11 cellular contexts compared by ENCODE assay signal in the genomic region with DNA sequence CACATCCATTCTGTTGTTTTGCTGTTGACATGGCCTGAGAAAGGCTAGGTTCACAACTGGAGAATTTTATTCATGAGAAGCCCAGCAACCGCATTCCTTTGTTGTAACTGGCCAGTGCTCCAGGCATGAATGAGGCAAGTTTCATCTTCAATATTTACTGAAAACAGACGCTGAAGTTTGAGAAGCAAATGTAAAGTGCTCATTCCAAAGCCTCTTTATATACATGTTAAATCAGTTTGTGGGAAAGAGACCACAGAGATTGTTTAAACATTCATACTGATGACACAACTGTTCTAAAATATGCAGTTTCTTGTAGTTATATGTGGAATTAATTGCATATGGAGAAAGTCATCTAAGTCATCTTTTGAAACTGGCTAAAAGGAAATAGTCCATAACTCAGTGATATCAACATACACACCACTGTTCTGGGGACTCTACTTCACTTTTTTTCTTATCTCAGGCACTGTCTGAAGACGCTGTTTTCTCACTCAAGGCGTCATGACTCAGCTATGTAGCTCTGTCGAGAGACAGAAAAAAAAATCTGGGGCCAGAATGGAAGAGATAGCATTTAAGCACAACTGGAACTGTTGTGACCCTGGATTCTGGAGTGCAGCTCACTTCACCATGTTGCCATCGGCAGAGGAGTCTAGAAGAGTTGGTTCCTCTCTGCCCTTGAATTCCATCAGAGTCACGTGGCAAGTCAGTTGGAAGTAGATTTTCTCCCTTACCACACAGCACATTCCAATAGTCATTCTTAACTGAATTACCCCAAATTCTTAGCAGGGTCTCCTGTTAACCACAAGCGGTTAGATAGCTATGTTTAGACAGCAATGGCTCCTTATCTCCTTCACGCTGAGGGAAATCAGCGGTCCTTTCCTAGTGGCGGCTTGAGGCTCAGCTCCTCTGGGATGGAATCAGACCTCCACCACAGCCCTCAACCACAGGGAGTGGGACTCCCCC.
DNase-seq lines count a peak whose midpoint lies in the region; ATAC-seq lines count a peak whose summit lies in the region.
"Had no signal": no experiment of that assay in that cellular context is flagged by ENCODE, and none has a peak within 500 bp of the region (broad histone marks: within the 10 kb centered on the region; RNA-seq: fewer than 3 reads in every experiment).

No MANE protein-coding gene starts in this region.

- no peak overlapping the region for H3K18ac ChIP-seq in trophoblast cell (ENCODE audit: low read length)

- no peaks in the 10 kb centered on the region for H4K20me1 ChIP-seq in GM23248 (ENCODE audit: insufficient read depth)

- peak overlapping the region; percentile 63 for H4K91ac ChIP-seq in trophoblast cell (ENCODE audit: low read depth, low read length)

- peak overlapping the region; percentile 85 for H2BK120ac ChIP-seq in trophoblast cell (ENCODE audit: insufficient read depth, low read length, poor library complexity)

- H4K8ac ChIP-seq in trophoblast cell (ENCODE audit: low read depth, low read length), result no peak overlapping the region

- H3K23ac ChIP-seq in trophoblast cell (ENCODE audit: low read length), result no peak overlapping the region

- H2BK12ac ChIP-seq in trophoblast cell (ENCODE audit: low read length), result peak overlapping the region; percentile 72

- H3K4me1 ChIP-seq in GM23248 (ENCODE audit: insufficient read depth), result peaks cover 59% of the 10 kb centered on the region
- peaks cover 4 to 13% of the 10 kb centered on the region in 2 experiments for H3K4me1 ChIP-seq in trophoblast cell (ENCODE audit: control insufficient read depth in 1 of 2, insufficient read depth in 2 of 2, low read length in 2 of 2)
- H3K4me1 ChIP-seq: psoas muscle had no signal

- no peak overlapping the region for H2AK5ac ChIP-seq in trophoblast cell (ENCODE audit: low read length)

- H4K12ac ChIP-seq in trophoblast cell (ENCODE audit: low read depth, low read length), result no peak overlapping the region

- in situ Hi-C loops in GM23248 (cut with MboI), result no loop called here

- H3K9me2 ChIP-seq in GM23248 (ENCODE audit: insufficient read depth), result peaks cover 3% of the 10 kb centered on the region; the same call in 1 of the 2 replicates

- H3K27ac ChIP-seq in GM23248 (peak overlapping the region; percentile 94), SK-N-MC (peak overlapping the region; percentile 98), trophoblast cell (ENCODE audit: low read depth, low read length) (peak overlapping the region; percentile 95)
- H3K27ac ChIP-seq: psoas muscle, WERI-Rb-1 had no signal

- H2AFZ ChIP-seq in GM23248, result peak overlapping the region; percentile 50
- no peak overlapping the region for H2AFZ ChIP-seq in trophoblast cell (ENCODE audit: insufficient read depth, low read length, poor library complexity)

- ATAC-seq in GM18498 (IDR thresholded peaks at IDR 0.05; ENCODE audit: unreplicated experiment), result no peak
- ATAC-seq: psoas muscle had no signal

- no peak overlapping the region for H3K14ac ChIP-seq in trophoblast cell (ENCODE audit: low read length)

- peaks cover 25% of the 10 kb centered on the region for H3K79me1 ChIP-seq in trophoblast cell (ENCODE audit: low read length)

- H3K9ac ChIP-seq in GM23248 (peak overlapping the region; percentile 67), SK-N-MC (ENCODE audit: insufficient read length) (peak overlapping the region; percentile 65), trophoblast cell (ENCODE audit: low read length) (no peak overlapping the region)

- H3K79me2 ChIP-seq in GM23248 (ENCODE audit: insufficient read depth), result no peaks in the 10 kb centered on the region
- no peaks in the 10 kb centered on the region for H3K79me2 ChIP-seq in trophoblast cell (ENCODE audit: control insufficient read depth, insufficient read depth, low read length, poor library complexity)

- DNase-seq in GM23248 (peak; percentile 94), SK-N-MC (ENCODE audit: low read depth, low spot score) (peak; percentile 75), fibroblast of peridontal ligament (ENCODE audit: extremely low read depth) (peak; percentile 99), trophoblast cell (peak; percentile 48 to 66), GM19238 (ENCODE audit: insufficient read length, low spot score) (no peak), COLO829 (ENCODE audit: low spot score) (no peak)
- no peak for DNase-seq in stimulated activated CD4-positive, alpha-beta T cell treated with anti-CD3 and anti-CD28 coated beads, Interleukin-2, amount 100 ng/mL, for 24 hours
- DNase-seq: NCI-H748 treated with DMSO at 0.1 percent for 48 hours, psoas muscle, WERI-Rb-1 had no signal

- H3K4me2 ChIP-seq in GM23248 (ENCODE audit: unreplicated experiment) (peak overlapping the region; percentile 84), trophoblast cell (ENCODE audit: low read length) (peak overlapping the region; percentile 41)

- H3K27me3 ChIP-seq in GM23248 (replicated peaks; ENCODE audit: insufficient read depth) (no peaks in the 10 kb centered on the region), trophoblast cell (ENCODE audit: insufficient read depth, low read length) (no peaks in the 10 kb centered on the region)

- H2BK5ac ChIP-seq in trophoblast cell (ENCODE audit: low read depth, low read length, poor library complexity), result peak overlapping the region; percentile 73

- WGBS in GM23248 (ENCODE audit: low coverage in 1 of 2, low lambda C conversion rate in 2 of 2, missing lambda C conversion rate in 2 of 2), 2 experiments, result 3 to 5% methylated on average over 11 of the region's 11 CpGs
- WGBS in trophoblast cell (ENCODE audit: extremely low coverage, insufficient coverage, insufficient read length), result no CpG with 5 or more reads among the region's 11 CpGs

- H3F3A ChIP-seq in GM23248 (ENCODE audit: insufficient read depth), result peaks cover 55% of the 10 kb centered on the region

- peak overlapping the region; percentile 64 for H3K4ac ChIP-seq in trophoblast cell (ENCODE audit: low read depth, low read length)

- H3K9me3 ChIP-seq in GM23248 (ENCODE audit: low read depth) (no peaks in the 10 kb centered on the region), SK-N-MC (ENCODE audit: low read depth, low read length) (no peaks in the 10 kb centered on the region), trophoblast cell (ENCODE audit: insufficient read depth, low read depth, low read length) (no peaks in the 10 kb centered on the region)
- H3K9me3 ChIP-seq: psoas muscle had no signal

- H3K4me3 ChIP-seq in GM23248 (peak overlapping the region; percentile 59), SK-N-MC (peak overlapping the region; percentile 71), trophoblast cell (ENCODE audit: low read depth, low read length) (no peak overlapping the region)
- H3K4me3 ChIP-seq: psoas muscle had no signal

- H3K36me3 ChIP-seq in GM23248 (ENCODE audit: low read depth) (no peaks in the 10 kb centered on the region), SK-N-MC (ENCODE audit: insufficient read depth, low read length) (no peaks in the 10 kb centered on the region), trophoblast cell (ENCODE audit: control insufficient read depth in 1 of 2, insufficient read depth in 2 of 2, low read length in 2 of 2) (no peaks in the 10 kb centered on the region)
- H3K36me3 ChIP-seq: WERI-Rb-1 had no signal

Comparison
In these comparisons a context has a peak if more than half of its experiments do, and no peak if none do; other contexts are left out.
1. DNase-seq: peak in GM23248 (single experiment), SK-N-MC (single experiment), fibroblast of peridontal ligament (single experiment) and trophoblast cell (2 of 2); none in GM19238 (single experiment), stimulated activated CD4-positive, alpha-beta T cell treated with anti-CD3 and anti-CD28 coated beads, Interleukin-2, amount 100 ng/mL, for 24 hours (0 of 2) and COLO829 (single experiment).
2. Peak in every context shown above with its lines, with median percentiles within 50 percentile points of each other: H3K27ac ChIP-seq.